In the genomic region with DNA sequence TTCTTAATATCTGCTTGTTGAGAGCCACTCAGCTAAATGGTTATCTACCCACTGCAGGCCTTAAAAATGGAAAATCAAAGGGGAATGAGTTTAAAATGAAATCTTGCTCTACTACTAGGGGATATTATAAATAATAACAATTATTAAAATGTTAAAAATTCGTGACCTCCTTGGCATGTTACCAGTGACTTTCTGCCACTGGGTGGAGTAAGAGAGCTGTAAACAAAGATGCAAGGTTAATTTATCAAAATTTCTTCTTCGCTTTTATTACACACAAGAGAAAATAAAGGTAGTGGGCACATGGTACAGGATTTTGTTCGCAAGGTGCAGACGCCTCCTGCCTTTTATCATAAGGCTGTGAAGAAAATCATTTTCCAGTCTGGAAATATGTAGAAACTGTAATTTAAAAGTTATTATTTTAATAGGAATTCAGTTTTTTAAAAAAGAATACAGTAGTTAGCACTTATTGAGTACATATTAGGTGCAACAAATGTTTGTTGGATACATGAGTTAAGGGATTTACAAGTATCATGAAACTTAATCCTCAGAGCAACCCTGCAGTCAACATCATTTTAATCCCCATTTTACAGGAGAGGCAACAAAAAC, we compare ENCODE assay signal across 9 cellular contexts.
DNase-seq lines count a peak whose midpoint lies in the region; ATAC-seq and TF ChIP-seq lines count a peak whose summit lies in the region.
"Had no signal": no experiment of that assay in that cellular context is flagged by ENCODE, and none has a peak within 500 bp of the region (broad histone marks: within the 10 kb centered on the region; RNA-seq: fewer than 3 reads in every experiment).

No MANE protein-coding gene starts in this region.

- H3K36me3 ChIP-seq in thoracic aorta: no peaks in the 10 kb centered on the region

- POLR2A ChIA-PET in AG04450 (lab: Yijun Ruan, JAX): no interaction called here
- POLR2A ChIA-PET in GM10248 (lab: Yijun Ruan, JAX): no interaction called here

- no peak for ATAC-seq in foreskin keratinocyte
- no peak for ATAC-seq in thoracic aorta (ENCODE audit: insufficient number of reproducible peaks, low FRiP score, low read depth)
- no peak for ATAC-seq in GM21825 (IDR thresholded peaks at IDR 0.05; ENCODE audit: unreplicated experiment)
- no peak for ATAC-seq in HG03439 (IDR thresholded peaks at IDR 0.05; ENCODE audit: unreplicated experiment)
- ATAC-seq: effector memory CD8-positive, alpha-beta T cell had no signal

- CTCF ChIA-PET in AG04450 (lab: Charles Lee): interaction anchor here (0.6 to 7.0 kb wide), 16 partner anchors 11 to 1509 kb away, joined by 3 to 72 read pairs (median 4); no protein-coding TSS in a partner anchor
- CTCF ChIA-PET in GM10248 (lab: Yijun Ruan, JAX): interaction anchor here (1.0 to 8.1 kb wide), 11 partner anchors 8 to 1499 kb away, joined by 3 to 89 read pairs (median 4); no protein-coding TSS in a partner anchor

- no peaks in the 10 kb centered on the region for H3K4me1 ChIP-seq in foreskin keratinocyte
- peaks cover 8 to 39% of the 10 kb centered on the region in 2 donors for H3K4me1 ChIP-seq in thoracic aorta (ENCODE audit: control insufficient read depth in 1 of 2, low read depth in 2 of 2)

- H3K9me3 ChIP-seq in AG04450 (ENCODE audit: control insufficient read depth, insufficient read depth, low read length): no peaks in the 10 kb centered on the region
- H3K9me3 ChIP-seq in thoracic aorta: no peaks in the 10 kb centered on the region

- DNase-seq in AG04450 (ENCODE audit: low read depth, low spot score): no peak
- DNase-seq in GM10248 (ENCODE audit: extremely low spot score): no peak
- DNase-seq in RPMI7951 (ENCODE audit: low read depth): peak; percentile 11
- DNase-seq in foreskin keratinocyte: no peak
- no peak for DNase-seq in thoracic aorta (ENCODE audit: low spot score)
- DNase-seq in NCI-H1436 (lab: John Stamatoyannopoulos, UW): no peak

- TF ChIP-seq CTCF in AG04450 (IDR thresholded peaks at IDR 0.05; ENCODE audit: low read depth, low read length) (peak; percentile 76), GM10248 (IDR thresholded peaks at IDR 0.05; ENCODE audit: control extremely low read depth, extremely low read depth, low read depth, missing control alignments) (peak; percentile 67), foreskin keratinocyte (conservative IDR thresholded peaks at IDR 0.05) (peak; percentile 80), thoracic aorta (IDR thresholded peaks at IDR 0.05) (peak; percentile 43)

- no peaks in the 10 kb centered on the region for H3K27me3 ChIP-seq in AG04450 (ENCODE audit: control insufficient read depth, insufficient read depth, low read length)
- H3K27me3 ChIP-seq in foreskin keratinocyte: no peaks in the 10 kb centered on the region
- no peaks in the 10 kb centered on the region for H3K27me3 ChIP-seq in thoracic aorta (replicated peaks; ENCODE audit: insufficient read depth)

- H3K4me3 ChIP-seq in AG04450 (ENCODE audit: low read depth, low read length): no peak overlapping the region
- no peak overlapping the region for H3K4me3 ChIP-seq in thoracic aorta

- H3K27ac ChIP-seq in AG04450 (ENCODE audit: low read depth, low read length) (no peak overlapping the region), foreskin keratinocyte (no peak overlapping the region), thoracic aorta (no peak overlapping the region)
